In the genomic region with DNA sequence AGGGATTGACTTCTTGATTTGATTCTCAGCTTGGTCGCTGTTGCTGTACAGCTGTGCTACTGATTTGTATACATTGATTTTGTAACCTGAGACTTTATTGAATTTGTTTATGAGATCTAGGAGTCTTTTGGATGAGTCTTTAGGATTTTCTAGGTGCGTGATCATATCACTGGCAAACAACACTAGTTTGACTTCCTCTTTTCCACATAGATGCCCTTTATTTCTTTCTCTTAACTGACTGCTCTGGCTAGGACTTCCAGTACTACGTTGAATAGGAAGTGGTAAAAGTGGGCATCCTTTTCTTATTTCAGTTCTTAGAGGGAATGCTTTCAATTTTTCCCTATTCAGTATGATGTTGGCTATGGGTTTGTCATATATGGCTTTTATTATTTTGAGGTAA, we compare ENCODE assay signal across 15 cellular contexts.
DNase-seq lines count a peak whose midpoint lies in the region; ATAC-seq and TF ChIP-seq lines count a peak whose summit lies in the region.
"Had no signal": no experiment of that assay in that cellular context is flagged by ENCODE, and none has a peak within 500 bp of the region (broad histone marks: within the 10 kb centered on the region; RNA-seq: fewer than 3 reads in every experiment).

No MANE protein-coding gene starts in this region.

- H3K4me3 ChIP-seq in LNCaP clone FGC (ENCODE audit: low read depth, low read length) = no peak overlapping the region
- H3K4me3 ChIP-seq: BLaER1, GM23338 had no signal

- no peak for ATAC-seq in GM19023 (IDR thresholded peaks at IDR 0.05; ENCODE audit: unreplicated experiment)
- ATAC-seq: GM23338 had no signal

- TF ChIP-seq CTCF in LNCaP clone FGC (IDR thresholded peaks at IDR 0.05; ENCODE audit: control insufficient read depth, extremely low read depth, insufficient read depth) = no peak

- DNase-seq in NCI-H2171 treated with DMSO at 0.1 percent for 48 hours (lab: John Stamatoyannopoulos, UW) (peak; percentile 13), NCI-H2171 (lab: John Stamatoyannopoulos, UW) (no peak), LNCaP clone FGC (ENCODE audit: low read depth) (peak; percentile 48), OCI-M1 (lab: John Stamatoyannopoulos, UW) (peak; percentile 32), iris pigment epithelial cell (ENCODE audit: low read depth) (peak; percentile 10), COLO668 (lab: John Stamatoyannopoulos, UW; ENCODE audit: unreplicated experiment) (no peak), NCI-H1092 treated with DMSO at 0.1 percent for 48 hours (lab: John Stamatoyannopoulos, UW) (no peak)
- DNase-seq: 8988T; AML-193; CD8-positive, alpha-beta memory T cell; DMS53; H7 had no signal

Comparison
In these comparisons a context has a peak if more than half of its experiments do, and no peak if none do; other contexts are left out.
1. DNase-seq: peak in NCI-H2171 treated with DMSO at 0.1 percent for 48 hours (single experiment), LNCaP clone FGC (single experiment), OCI-M1 (single experiment) and iris pigment epithelial cell (single experiment); none in NCI-H2171 (single experiment), COLO668 (single experiment) and NCI-H1092 treated with DMSO at 0.1 percent for 48 hours (single experiment).